In the genomic region with DNA sequence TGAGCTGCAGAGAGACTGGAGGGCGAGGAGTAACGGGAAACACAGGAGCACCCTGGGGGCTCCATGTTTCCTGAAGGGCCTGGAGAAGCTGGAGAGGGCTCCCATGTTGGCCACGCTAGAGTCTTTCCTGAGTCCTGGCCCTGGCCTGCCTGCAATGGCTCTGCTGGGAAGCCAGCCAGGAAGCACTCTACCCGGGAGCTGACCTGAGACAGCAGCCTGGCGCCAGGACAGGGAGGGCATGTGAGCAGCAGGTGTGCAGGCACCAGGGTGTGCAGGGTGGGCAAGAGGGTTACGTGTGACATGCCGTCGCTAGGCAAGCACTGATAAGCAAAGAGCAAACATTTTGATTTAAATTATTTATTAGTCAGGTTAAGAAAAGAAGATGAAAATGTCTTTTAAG, we compare ENCODE assay signal across 21 cellular contexts.
A peak's percentile ranks its signal among the peaks of the same experiment; 100 is the strongest.
DNase-seq lines count a peak whose midpoint lies in the region; ATAC-seq and TF ChIP-seq lines count a peak whose summit lies in the region.
"Had no signal": no experiment of that assay in that cellular context is flagged by ENCODE, and none has a peak within 500 bp of the region (broad histone marks: within the 10 kb centered on the region; RNA-seq: fewer than 3 reads in every experiment).

No MANE protein-coding gene starts in this region.

- H3K36me3 ChIP-seq in esophagus muscularis mucosa (no peaks in the 10 kb centered on the region), thyroid gland (no peaks in the 10 kb centered on the region)
- H3K36me3 ChIP-seq: esophagus squamous epithelium, gastrocnemius medialis, stomach, transverse colon had no signal

- no peak for TF ChIP-seq EP300 in esophagus muscularis mucosa (IDR thresholded peaks at IDR 0.05)

- intact Hi-C loops in esophagus muscularis mucosa (cut with DNase I) (no loop called here), thyroid gland (cut with DNase I) (no loop called here)

- DNase-seq in NCI-H748 (lab: John Stamatoyannopoulos, UW; ENCODE audit: unreplicated experiment): peak; percentile 63
- DNase-seq in NCI-H748 treated with DMSO at 0.1 percent for 48 hours (lab: John Stamatoyannopoulos, UW): no peak
- peak; percentile 67 for DNase-seq in NCI-H2196 (lab: John Stamatoyannopoulos, UW; ENCODE audit: unreplicated experiment)
- DNase-seq in esophagus muscularis mucosa (ENCODE audit: extremely low spot score): peak; percentile 79
- peak; percentile 94 to 96 for DNase-seq in thyroid gland
- DNase-seq in mesenteric fat pad (ENCODE audit: low spot score): no peak
- DNase-seq: 8988T; activated CD8-positive, alpha-beta memory T cell treated with anti-CD3 and anti-CD28 coated beads, Interleukin-2, amount 50 U/mL, for 4 hours; CD4-positive, alpha-beta memory T cell; effector memory CD8-positive, alpha-beta T cell; esophagus squamous epithelium; gastrocnemius medialis; IMR-90; NCI-H1436; NCI-H2227 treated with DMSO at 0.1 percent for 48 hours; retina; stomach; transverse colon had no signal

- H3K27ac ChIP-seq in esophagus muscularis mucosa (replicated peaks in 1 of 4): no peak overlapping the region
- peak overlapping the region in 1 of 3 donors; percentile 29 for H3K27ac ChIP-seq in thyroid gland
- H3K27ac ChIP-seq: esophagus squamous epithelium, gastrocnemius medialis, stomach, transverse colon, VCaP had no signal

- H3K4me1 ChIP-seq in esophagus muscularis mucosa (no peaks in the 10 kb centered on the region), thyroid gland (peaks cover 0 to 4% of the 10 kb centered on the region in 2 donors)
- H3K4me1 ChIP-seq: gastrocnemius medialis, stomach, transverse colon had no signal

- H3K4me3 ChIP-seq in esophagus muscularis mucosa (no peak overlapping the region), thyroid gland (replicated peaks in 1 of 3) (no peak overlapping the region)
- H3K4me3 ChIP-seq: esophagus squamous epithelium, gastrocnemius medialis, stomach, transverse colon had no signal

- no peaks in the 10 kb centered on the region for H3K9me3 ChIP-seq in esophagus muscularis mucosa
- no peaks in the 10 kb centered on the region for H3K9me3 ChIP-seq in thyroid gland
- H3K9me3 ChIP-seq: esophagus squamous epithelium, gastrocnemius medialis had no signal

- TF ChIP-seq CTCF in esophagus muscularis mucosa (IDR thresholded peaks at IDR 0.05): no peak
- no peak for TF ChIP-seq CTCF in thyroid gland (IDR thresholded peaks at IDR 0.05)

- ATAC-seq in GM21717 (IDR thresholded peaks at IDR 0.05; ENCODE audit: unreplicated experiment) (no peak), GM18870 (IDR thresholded peaks at IDR 0.05; ENCODE audit: unreplicated experiment) (no peak)
- ATAC-seq: effector memory CD8-positive, alpha-beta T cell; gastrocnemius medialis had no signal

- 71% methylated on average over 8 of the region's 8 CpGs for WGBS in esophagus muscularis mucosa
- WGBS in thyroid gland, 2 donors: 41 to 46% methylated on average over 8 of the region's 8 CpGs

- no peak for TF ChIP-seq POLR2A in esophagus muscularis mucosa (IDR thresholded peaks at IDR 0.05; ENCODE audit: low read depth)
- no peak for TF ChIP-seq POLR2A in thyroid gland (IDR thresholded peaks at IDR 0.05)

- H3K27me3 ChIP-seq in esophagus muscularis mucosa (peaks cover 0 to 6% (median 0%) of the 10 kb centered on the region in 4 donors), thyroid gland (no peaks in the 10 kb centered on the region)
- H3K27me3 ChIP-seq: esophagus squamous epithelium, gastrocnemius medialis, transverse colon had no signal

Comparison
In these comparisons a context has a peak if more than half of its experiments do, and no peak if none do; other contexts are left out.
1. DNase-seq: peak in NCI-H748 (single experiment), NCI-H2196 (single experiment), esophagus muscularis mucosa (single experiment) and thyroid gland (2 of 2); none in NCI-H748 treated with DMSO at 0.1 percent for 48 hours (single experiment) and mesenteric fat pad (single experiment).